Comparison of ENCODE assay signal across 29 cellular contexts in the genomic region with DNA sequence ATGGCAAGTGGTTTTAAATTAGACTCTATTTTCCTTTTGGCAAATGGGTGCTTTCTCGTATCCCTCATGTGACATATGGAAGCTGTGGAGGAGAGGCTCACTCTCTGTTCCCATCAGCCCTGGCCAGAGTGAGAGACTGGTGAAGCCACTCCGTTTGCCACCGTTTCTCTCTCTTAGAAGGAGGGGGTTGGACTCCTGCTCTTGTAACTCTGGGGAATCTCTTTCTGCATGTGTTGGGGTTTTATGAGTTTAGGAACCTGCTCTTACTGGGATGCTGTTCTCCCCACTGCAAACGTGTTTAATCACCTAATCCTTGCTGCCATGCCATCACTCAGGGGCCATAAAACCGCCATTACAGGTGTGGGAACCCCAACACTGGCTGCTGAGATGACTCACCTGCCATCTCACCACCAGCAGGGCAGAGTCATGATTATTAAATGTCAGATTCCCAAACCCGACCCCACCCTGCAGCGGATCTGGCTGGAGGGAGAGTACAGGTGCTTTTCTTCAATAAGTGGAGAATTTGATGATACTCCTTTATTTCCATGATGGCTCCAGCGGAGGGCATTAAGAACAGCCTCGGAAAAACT.
"Had no signal": no experiment of that assay in that cellular context is flagged by ENCODE, and none has a peak within 500 bp of the region (broad histone marks: within the 10 kb centered on the region; RNA-seq: fewer than 3 reads in every experiment).

No MANE protein-coding gene starts in this region.

- H3K4me3 ChIP-seq: dorsolateral prefrontal cortex, heart left ventricle, left lung, lung, mucosa of descending colon, upper lobe of left lung had no signal

- H3K9me3 ChIP-seq: left lung, mucosa of descending colon had no signal

- H3K27me3 ChIP-seq: dorsolateral prefrontal cortex, heart left ventricle, left lung, upper lobe of left lung had no signal

- H3K27ac ChIP-seq: dorsolateral prefrontal cortex, heart left ventricle, left lung, upper lobe of left lung, WERI-Rb-1 had no signal

- ATAC-seq: activated CD4-positive, CD25-positive, alpha-beta regulatory T cell treated with anti-CD3 and anti-CD28 coated beads, Interleukin-2, amount 50 U/mL, for 24 hours; activated CD8-positive, alpha-beta memory T cell treated with anti-CD3 and anti-CD28 coated beads, Interleukin-2, amount 10 ng/mL, durations not matched to agents 7 days and 5 days; activated T-cell treated with anti-CD3 and anti-CD28 coated beads, Interleukin-2, amount 50 U/mL, for 72 hours; effector memory CD8-positive, alpha-beta T cell; heart left ventricle; left lung; mucosa of descending colon; natural killer cell treated with Interleukin-12 subunit alpha and Interleukin-12 subunit beta and Interleukin-15 and Interleukin-18, amount 100 ng/mL, for 72 hours; right cardiac atrium; stimulated activated effector memory CD8-positive, alpha-beta T cell treated with anti-CD3 and anti-CD28 coated beads, Interleukin-12 subunit alpha, Interleukin-12 subunit beta, amount 100 ng/mL, for 72 hours; T-helper 17 cell had no signal

- H3K36me3 ChIP-seq: left lung, upper lobe of left lung had no signal

- H3K4me1 ChIP-seq: heart left ventricle, left lung, upper lobe of left lung had no signal

- DNase-seq: activated CD4-positive, alpha-beta memory T cell treated with anti-CD3 and anti-CD28 coated beads for 36 hours; activated CD4-positive, alpha-beta T cell treated with anti-CD3 and anti-CD28 coated beads, Interleukin-2, amount 10 ng/mL, durations not matched to agents 24 days and 14 days; activated CD8-positive, alpha-beta memory T cell treated with anti-CD3 and anti-CD28 coated beads, Interleukin-2, amount 10 ng/mL, durations not matched to agents 7 days and 5 days; activated naive CD4-positive, alpha-beta T cell treated with Interleukin-2 at 50 U/mL for 16 hours; activated T-cell treated with anti-CD3 and anti-CD28 coated beads for 4 hours; activated T-cell treated with anti-CD3 and anti-CD28 coated beads, Interleukin-2, amount 50 U/mL, for 72 hours; anterior cingulate cortex; effector memory CD8-positive, alpha-beta T cell; foreskin fibroblast; hypothalamus; immature natural killer cell; left lung; mesendoderm; mucosa of descending colon; posterior cingulate gyrus; right cardiac atrium; stimulated activated CD4-positive, alpha-beta T cell treated with anti-CD3 and anti-CD28 coated beads, Interleukin-2, amount 100 ng/mL, for 48 hours; substantia nigra; SW 1271; T-helper 17 cell; T1000; WERI-Rb-1 had no signal
